Comparison of ENCODE assay signal across 13 cellular contexts in genomic region chr5:139908749-139909148, GRCh38.
DNase-seq lines count a peak whose midpoint lies in the region; ATAC-seq and TF ChIP-seq lines count a peak whose summit lies in the region.
"Had no signal": no experiment of that assay in that cellular context is flagged by ENCODE, and none has a peak within 500 bp of the region (broad histone marks: within the 10 kb centered on the region; RNA-seq: fewer than 3 reads in every experiment).

No MANE protein-coding gene starts in this region.

- no peak overlapping the region for H3K4me3 ChIP-seq in left ventricle myocardium inferior
- no peak overlapping the region for H3K4me3 ChIP-seq in adrenal gland
- no peak overlapping the region for H3K4me3 ChIP-seq in gastroesophageal sphincter
- H3K4me3 ChIP-seq in upper lobe of right lung = no peak overlapping the region

- H3K9me3 ChIP-seq in left ventricle myocardium inferior (replicated peaks) (no peaks in the 10 kb centered on the region), adrenal gland (replicated peaks in 1 of 3) (no peaks in the 10 kb centered on the region), gastroesophageal sphincter (no peaks in the 10 kb centered on the region), upper lobe of right lung (no peaks in the 10 kb centered on the region)

- intact Hi-C loops in Right ventricle myocardium inferior (cut with DNase I) = no loop called here
- intact Hi-C loops in left ventricle myocardium inferior (cut with micrococcal nuclease) = no loop called here
- intact Hi-C loops in adrenal gland (cut with DNase I) = no loop called here
- intact Hi-C loops in upper lobe of right lung (cut with DNase I) = no loop called here

- TF ChIP-seq POLR2A in adrenal gland (IDR thresholded peaks at IDR 0.05) = no peak
- TF ChIP-seq POLR2A in gastroesophageal sphincter (IDR thresholded peaks at IDR 0.05) = no peak

- 58 to 85% (median 71%) methylated on average over 1 to 2 of the region's 2 CpGs for WGBS in adrenal gland, 4 donors
- 67 to 90% methylated on average over 1 to 2 of the region's 2 CpGs for WGBS in gastroesophageal sphincter (ENCODE audit: low coverage in 1 of 2), 2 donors

- TF ChIP-seq EP300 in gastroesophageal sphincter (IDR thresholded peaks at IDR 0.05) = no peak

- H3K36me3 ChIP-seq in left ventricle myocardium inferior (no peaks in the 10 kb centered on the region), adrenal gland (replicated peaks in 1 of 2) (no peaks in the 10 kb centered on the region), gastroesophageal sphincter (no peaks in the 10 kb centered on the region), upper lobe of right lung (no peaks in the 10 kb centered on the region)

- TF ChIP-seq CTCF in left ventricle myocardium inferior (IDR thresholded peaks at IDR 0.05; ENCODE audit: borderline replicate concordance) (no peak), adrenal gland (IDR thresholded peaks at IDR 0.05) (no peak), gastroesophageal sphincter (IDR thresholded peaks at IDR 0.05) (no peak), upper lobe of right lung (IDR thresholded peaks at IDR 0.05) (no peak), GM13977 (IDR thresholded peaks at IDR 0.05; ENCODE audit: extremely low read depth, insufficient read depth, missing control alignments) (no peak)

- peak; percentile 35 for ATAC-seq in Right ventricle myocardium inferior
- ATAC-seq in gastroesophageal sphincter = peak; percentile 49
- no peak for ATAC-seq in upper lobe of right lung
- no peak for ATAC-seq in HG02763 (IDR thresholded peaks at IDR 0.05; ENCODE audit: unreplicated experiment)

- in situ Hi-C loops in GM13977 (cut with MboI; ENCODE audit: low pct_unique_long_range_greater_than_20kb, low sequenced_read_pairs, unreplicated experiment) = no loop called here

- H3K4me1 ChIP-seq in left ventricle myocardium inferior (peaks cover 16% of the 10 kb centered on the region), adrenal gland (replicated peaks in 1 of 2) (peaks cover 7 to 16% of the 10 kb centered on the region in 2 donors), gastroesophageal sphincter (peaks cover 0 to 18% (median 11%) of the 10 kb centered on the region in 3 donors), upper lobe of right lung (peaks cover 11% of the 10 kb centered on the region)

- H3K27me3 ChIP-seq in left ventricle myocardium inferior (ENCODE audit: low read depth) = peaks cover 27% of the 10 kb centered on the region
- no peaks in the 10 kb centered on the region for H3K27me3 ChIP-seq in adrenal gland
- H3K27me3 ChIP-seq in gastroesophageal sphincter = peaks cover 14% of the 10 kb centered on the region
- peaks cover 14% of the 10 kb centered on the region for H3K27me3 ChIP-seq in upper lobe of right lung

- DNase-seq in Right ventricle myocardium inferior (ENCODE audit: missing footprints) = no peak
- no peak for DNase-seq in left ventricle myocardium inferior
- DNase-seq in adrenal gland = peak; percentile 22 to 72 (median 59)
- peak; percentile 51 for DNase-seq in upper lobe of right lung
- DNase-seq in GDM1 (lab: John Stamatoyannopoulos, UW) = no peak
- DNase-seq in GM13977 (ENCODE audit: low spot score) = no peak
- DNase-seq: activated naive CD8-positive, alpha-beta T cell treated with anti-CD3 and anti-CD28 coated beads, Interleukin-2, amount 10 ng/mL, durations not matched to agents 7 days and 5 days; NCI-H1092; NCI-H526; SIG-M5; stimulated activated CD4-positive, alpha-beta T cell treated with anti-CD3 and anti-CD28 coated beads, Interleukin-2, amount 100 ng/mL, for 24 hours had no signal

- H3K27ac ChIP-seq in left ventricle myocardium inferior (replicated peaks) = no peak overlapping the region
- H3K27ac ChIP-seq in adrenal gland = no peak overlapping the region
- no peak overlapping the region for H3K27ac ChIP-seq in gastroesophageal sphincter
- H3K27ac ChIP-seq in upper lobe of right lung = no peak overlapping the region

Comparison
In these comparisons a context has a peak if more than half of its experiments do, and no peak if none do; other contexts are left out.
1. ATAC-seq: peak in Right ventricle myocardium inferior (single experiment) and gastroesophageal sphincter (single experiment); none in upper lobe of right lung (single experiment) and HG02763 (single experiment).
2. DNase-seq: peak in adrenal gland (7 of 7) and upper lobe of right lung (single experiment); none in Right ventricle myocardium inferior (single experiment), left ventricle myocardium inferior (single experiment), GDM1 (single experiment) and GM13977 (single experiment).